In genomic region chr4:2492970-2493369, GRCh38 we compare ENCODE assay signal across 22 cellular contexts. TPM values are rescaled to one million over a fixed set of nuclear protein-coding genes. Genes with fewer than 3 reads are reported as not detected.
DNase-seq lines count a peak whose midpoint lies in the region; ATAC-seq and TF ChIP-seq lines count a peak whose summit lies in the region.
"Had no signal": no experiment of that assay in that cellular context is flagged by ENCODE, and none has a peak within 500 bp of the region (broad histone marks: within the 10 kb centered on the region; RNA-seq: fewer than 3 reads in every experiment).

No MANE protein-coding gene starts in this region.

- DNase-seq in activated naive CD4-positive, alpha-beta T cell treated with anti-CD3 and anti-CD28 coated beads for 36 hours, result no peak
- DNase-seq in activated naive CD4-positive, alpha-beta T cell treated with anti-CD3 and anti-CD28 coated beads, Interleukin-2, amount 50 U/mL, for 16 hours, result no peak
- no peak for DNase-seq in CD4-positive, alpha-beta memory T cell
- DNase-seq in activated CD8-positive, alpha-beta T cell treated with anti-CD3 and anti-CD28 coated beads, Interleukin-2, amount 10 ng/mL, durations not matched to agents 7 days and 5 days, result no peak
- peak in 1 of 10 donors; percentile 13 for DNase-seq in naive thymus-derived CD8-positive, alpha-beta T cell
- DNase-seq in NCI-H345 treated with DMSO at 0.1 percent for 48 hours (lab: John Stamatoyannopoulos, UW; ENCODE audit: unreplicated experiment), result no peak
- DNase-seq in brain microvascular endothelial cell, result no peak
- DNase-seq: Karpas-422, mesendoderm, MV-4-11, NCI-H1694 treated with DMSO at 0.1 percent for 48 hours, sigmoid colon had no signal

- no peak for ATAC-seq in activated CD8-positive, alpha-beta T cell treated with anti-CD3 and anti-CD28 coated beads, Interleukin-2, amount 10 ng/mL, durations not matched to agents 7 days and 5 days
- no peak for ATAC-seq in naive thymus-derived CD8-positive, alpha-beta T cell
- no peak for ATAC-seq in HG03460 (IDR thresholded peaks at IDR 0.05; ENCODE audit: unreplicated experiment)
- ATAC-seq: HCT116, SK-N-SH treated with all-trans-retinoic acid at 6 μM for 48 hours had no signal

- TF ChIP-seq CTCF in brain microvascular endothelial cell (IDR thresholded peaks at IDR 0.05; ENCODE audit: low read depth, low read length, missing control alignments), result no peak

- peak overlapping the region; percentile 65 for H3K27ac Mint-ChIP-seq in activated naive CD4-positive, alpha-beta T cell treated with anti-CD3 and anti-CD28 coated beads for 36 hours
- peak overlapping the region in 6 of 7 donors; percentile 10 to 84 (median 46) for H3K27ac Mint-ChIP-seq in CD4-positive, alpha-beta memory T cell
- H3K27ac Mint-ChIP-seq in activated CD8-positive, alpha-beta T cell treated with anti-CD3 and anti-CD28 coated beads, Interleukin-2, amount 10 ng/mL, durations not matched to agents 7 days and 5 days, result peak overlapping the region; percentile 13
- H3K27ac Mint-ChIP-seq in naive thymus-derived CD8-positive, alpha-beta T cell, result peak overlapping the region in 7 of 10 donors; percentile 1 to 80 (median 38)
- H3K27ac Mint-ChIP-seq: activated T-helper 2 cell treated with anti-CD3 and anti-CD28 coated beads, Interferon-gamma antibody, Interleukin-2, Interleukin-4, amounts not matched to agents 10 μg/mL and 5 μg/mL and 100 μg/mL, durations not matched to agents 14 hours and 24 hours and 36 hours; nephron had no signal

- peaks cover 4% of the 10 kb centered on the region for H3K4me1 ChIP-seq in CD4-positive, alpha-beta memory T cell (ENCODE audit: insufficient read depth, low read length)
- H3K4me1 ChIP-seq: breast epithelium, parathyroid adenoma had no signal

- no peak overlapping the region for H3K27ac ChIP-seq in CD4-positive, alpha-beta memory T cell (ENCODE audit: low read depth, low read length)
- H3K27ac ChIP-seq in brain microvascular endothelial cell, result no peak overlapping the region
- H3K27ac ChIP-seq: BLaER1, coronary artery, parathyroid adenoma, sigmoid colon, vagina had no signal

- no peak overlapping the region for H3K4me3 ChIP-seq in CD4-positive, alpha-beta memory T cell (ENCODE audit: low read length in 2 of 2)
- H3K4me3 ChIP-seq in brain microvascular endothelial cell (ENCODE audit: low read depth, low read length), result no peak overlapping the region
- H3K4me3 ChIP-seq: BLaER1, breast epithelium, coronary artery, sigmoid colon, vagina had no signal

- POLR2A ChIA-PET in CD4-positive, alpha-beta memory T cell (lab: Charles Lee; ENCODE audit: partially characterized antibody), result interaction anchor here (0.6 to 2.1 kb wide), 6 partner anchors 10 to 134 kb away, joined by 3 to 7 read pairs (median 4); partner anchors contain the start of genes CFAP99, RNF4 and ZFYVE28
- POLR2A ChIA-PET in activated CD8-positive, alpha-beta T cell treated with anti-CD3 and anti-CD28 coated beads, Interleukin-2, amount 10 ng/mL, durations not matched to agents 7 days and 5 days (lab: Charles Lee), result no interaction called here
- POLR2A ChIA-PET in naive thymus-derived CD8-positive, alpha-beta T cell (lab: Charles Lee), result interaction anchor here (0.7 kb wide), 1 partner anchor 39 kb away, joined by 3 read pairs; no protein-coding TSS in a partner anchor

- in situ Hi-C loops in brain microvascular endothelial cell (cut with HindIII; ENCODE audit: low pct_ligation_motif_present, low sequenced_read_pairs), result no loop called here

- H3K9me3 Mint-ChIP-seq in activated naive CD4-positive, alpha-beta T cell treated with anti-CD3 and anti-CD28 coated beads for 36 hours, result no peaks in the 10 kb centered on the region
- H3K9me3 Mint-ChIP-seq in CD4-positive, alpha-beta memory T cell, result peaks cover 0 to 4% (median 0%) of the 10 kb centered on the region in 8 donors
- H3K9me3 Mint-ChIP-seq in activated CD8-positive, alpha-beta T cell treated with anti-CD3 and anti-CD28 coated beads, Interleukin-2, amount 10 ng/mL, durations not matched to agents 7 days and 5 days (ENCODE audit: insufficient read depth), result no peaks in the 10 kb centered on the region
- H3K9me3 Mint-ChIP-seq in naive thymus-derived CD8-positive, alpha-beta T cell, result no peaks in the 10 kb centered on the region
- H3K9me3 Mint-ChIP-seq: activated T-helper 2 cell treated with anti-CD3 and anti-CD28 coated beads, Interferon-gamma antibody, Interleukin-2, Interleukin-4, amounts not matched to agents 10 μg/mL and 5 μg/mL and 100 μg/mL, durations not matched to agents 14 hours and 24 hours and 36 hours; nephron had no signal

- H3K9me3 ChIP-seq in CD4-positive, alpha-beta memory T cell (ENCODE audit: control insufficient read depth in 1 of 2, low read length in 2 of 2), result no peaks in the 10 kb centered on the region
- H3K9me3 ChIP-seq: BLaER1, breast epithelium, sigmoid colon, vagina had no signal

- H3K36me3 Mint-ChIP-seq in activated naive CD4-positive, alpha-beta T cell treated with anti-CD3 and anti-CD28 coated beads for 36 hours (ENCODE audit: low read depth), result peaks cover 46% of the 10 kb centered on the region
- H3K36me3 Mint-ChIP-seq in CD4-positive, alpha-beta memory T cell, result peaks cover 36 to 71% of the 10 kb centered on the region in 2 donors
- peaks cover 67% of the 10 kb centered on the region for H3K36me3 Mint-ChIP-seq in activated CD8-positive, alpha-beta T cell treated with anti-CD3 and anti-CD28 coated beads, Interleukin-2, amount 10 ng/mL, durations not matched to agents 7 days and 5 days (ENCODE audit: low read depth)
- H3K36me3 Mint-ChIP-seq in naive thymus-derived CD8-positive, alpha-beta T cell, result peaks cover 0 to 90% (median 12%) of the 10 kb centered on the region in 3 donors

- peaks cover 34% of the 10 kb centered on the region for H3K4me1 Mint-ChIP-seq in activated naive CD4-positive, alpha-beta T cell treated with anti-CD3 and anti-CD28 coated beads for 36 hours (ENCODE audit: low read depth)
- H3K4me1 Mint-ChIP-seq in CD4-positive, alpha-beta memory T cell, result peaks cover 11 to 24% (median 18%) of the 10 kb centered on the region in 4 donors
- H3K4me1 Mint-ChIP-seq in activated CD8-positive, alpha-beta T cell treated with anti-CD3 and anti-CD28 coated beads, Interleukin-2, amount 10 ng/mL, durations not matched to agents 7 days and 5 days (ENCODE audit: low read depth), result peaks cover 19% of the 10 kb centered on the region
- H3K4me1 Mint-ChIP-seq in naive thymus-derived CD8-positive, alpha-beta T cell, result peaks cover 16 to 50% (median 38%) of the 10 kb centered on the region in 4 donors
- H3K4me1 Mint-ChIP-seq: nephron had no signal

- H3K4me3 Mint-ChIP-seq in activated naive CD4-positive, alpha-beta T cell treated with anti-CD3 and anti-CD28 coated beads for 36 hours, result peak overlapping the region; percentile 6
- no peak overlapping the region for H3K4me3 Mint-ChIP-seq in CD4-positive, alpha-beta memory T cell
- no peak overlapping the region for H3K4me3 Mint-ChIP-seq in activated CD8-positive, alpha-beta T cell treated with anti-CD3 and anti-CD28 coated beads, Interleukin-2, amount 10 ng/mL, durations not matched to agents 7 days and 5 days
- H3K4me3 Mint-ChIP-seq in naive thymus-derived CD8-positive, alpha-beta T cell, result no peak overlapping the region
- H3K4me3 Mint-ChIP-seq: nephron had no signal

- H3K36me3 ChIP-seq in CD4-positive, alpha-beta memory T cell (ENCODE audit: insufficient read depth, low read length), result peaks cover 67% of the 10 kb centered on the region
- peaks cover 43% of the 10 kb centered on the region for H3K36me3 ChIP-seq in brain microvascular endothelial cell (replicated peaks)

- CTCF ChIA-PET in activated naive CD4-positive, alpha-beta T cell treated with anti-CD3 and anti-CD28 coated beads for 36 hours (lab: Charles Lee), result no interaction called here
- CTCF ChIA-PET in CD4-positive, alpha-beta memory T cell (lab: Charles Lee; ENCODE audit: partially characterized antibody), result interaction anchor here (0.7 kb wide), 1 partner anchor 31 kb away, joined by 3 read pairs; no protein-coding TSS in a partner anchor
- CTCF ChIA-PET in activated CD8-positive, alpha-beta T cell treated with anti-CD3 and anti-CD28 coated beads, Interleukin-2, amount 10 ng/mL, durations not matched to agents 7 days and 5 days (lab: Charles Lee), result no interaction called here

- no peaks in the 10 kb centered on the region for H3K27me3 Mint-ChIP-seq in activated naive CD4-positive, alpha-beta T cell treated with anti-CD3 and anti-CD28 coated beads for 36 hours (ENCODE audit: low read depth)
- no peaks in the 10 kb centered on the region for H3K27me3 Mint-ChIP-seq in CD4-positive, alpha-beta memory T cell
- H3K27me3 Mint-ChIP-seq in activated CD8-positive, alpha-beta T cell treated with anti-CD3 and anti-CD28 coated beads, Interleukin-2, amount 10 ng/mL, durations not matched to agents 7 days and 5 days (ENCODE audit: low read depth), result no peaks in the 10 kb centered on the region
- no peaks in the 10 kb centered on the region for H3K27me3 Mint-ChIP-seq in naive thymus-derived CD8-positive, alpha-beta T cell

- intact Hi-C loops in activated naive CD4-positive, alpha-beta T cell treated with anti-CD3 and anti-CD28 coated beads for 36 hours (cut with micrococcal nuclease), result no loop called here
- intact Hi-C loops in CD4-positive, alpha-beta memory T cell (cut with micrococcal nuclease), result no loop called here

- H3K27me3 ChIP-seq in CD4-positive, alpha-beta memory T cell (ENCODE audit: insufficient read depth, low read length), result no peaks in the 10 kb centered on the region
- H3K27me3 ChIP-seq in brain microvascular endothelial cell (replicated peaks), result no peaks in the 10 kb centered on the region
- H3K27me3 ChIP-seq: BLaER1, breast epithelium, sigmoid colon, vagina had no signal

RNA-seq across cellular contexts. Expression of gene RNF4, which starts 24.1 kb away (rescaled TPM):
- 10 to 100 TPM; 69.2 to 73.1 TPM for total RNA-seq in activated naive CD4-positive, alpha-beta T cell treated with anti-CD3 and anti-CD28 coated beads for 36 hours
- total RNA-seq in CD4-positive, alpha-beta memory T cell, result 100 to 1,000 TPM in 1 of 2 experiments, 10 to 100 TPM in 1; 94.0 to 104 TPM
- polyA plus RNA-seq in CD4-positive, alpha-beta memory T cell, result 100 to 1,000 TPM in 1 of 2 donors, 10 to 100 TPM in 1; 68.0 to 105 TPM
- total RNA-seq in activated CD8-positive, alpha-beta T cell treated with anti-CD3 and anti-CD28 coated beads, Interleukin-2, amount 10 ng/mL, durations not matched to agents 7 days and 5 days, result 100 to 1,000 TPM; 105 to 118 TPM
- total RNA-seq in naive thymus-derived CD8-positive, alpha-beta T cell, result 100 to 1,000 TPM in 1 of 2 experiments, 10 to 100 TPM in 1; 94.2 to 100 TPM
- polyA plus RNA-seq in naive thymus-derived CD8-positive, alpha-beta T cell, result 10 to 100 TPM; 59.8 to 88.3 (median 73.3) TPM

RNA-seq across cellular contexts. Expression of gene FAM193A, which starts 43.5 kb away (rescaled TPM):
- total RNA-seq in activated naive CD4-positive, alpha-beta T cell treated with anti-CD3 and anti-CD28 coated beads for 36 hours, result 10 to 100 TPM; 20.1 to 20.4 TPM
- 10 to 100 TPM; 47.8 TPM for total RNA-seq in CD4-positive, alpha-beta memory T cell
- 1 to 10 TPM in 1 of 2 donors, under 1 TPM in 1; 0.16 to 4.4 TPM for polyA plus RNA-seq in CD4-positive, alpha-beta memory T cell
- 10 to 100 TPM; 31.9 to 33.0 TPM for total RNA-seq in activated CD8-positive, alpha-beta T cell treated with anti-CD3 and anti-CD28 coated beads, Interleukin-2, amount 10 ng/mL, durations not matched to agents 7 days and 5 days
- 10 to 100 TPM; 47.4 to 48.6 TPM for total RNA-seq in naive thymus-derived CD8-positive, alpha-beta T cell
- polyA plus RNA-seq in naive thymus-derived CD8-positive, alpha-beta T cell, result 1 to 10 TPM; 1.5 to 4.3 (median 1.7) TPM

Comparison
In these comparisons a context has a peak if more than half of its experiments do, and no peak if none do; other contexts are left out.
1. H3K27ac Mint-ChIP-seq: peak in every context shown above with its lines; median percentile 65 in activated naive CD4-positive, alpha-beta T cell treated with anti-CD3 and anti-CD28 coated beads for 36 hours; 46 in CD4-positive, alpha-beta memory T cell; 38 in naive thymus-derived CD8-positive, alpha-beta T cell; 13 in activated CD8-positive, alpha-beta T cell treated with anti-CD3 and anti-CD28 coated beads, Interleukin-2, amount 10 ng/mL, durations not matched to agents 7 days and 5 days.